In the genomic region with DNA sequence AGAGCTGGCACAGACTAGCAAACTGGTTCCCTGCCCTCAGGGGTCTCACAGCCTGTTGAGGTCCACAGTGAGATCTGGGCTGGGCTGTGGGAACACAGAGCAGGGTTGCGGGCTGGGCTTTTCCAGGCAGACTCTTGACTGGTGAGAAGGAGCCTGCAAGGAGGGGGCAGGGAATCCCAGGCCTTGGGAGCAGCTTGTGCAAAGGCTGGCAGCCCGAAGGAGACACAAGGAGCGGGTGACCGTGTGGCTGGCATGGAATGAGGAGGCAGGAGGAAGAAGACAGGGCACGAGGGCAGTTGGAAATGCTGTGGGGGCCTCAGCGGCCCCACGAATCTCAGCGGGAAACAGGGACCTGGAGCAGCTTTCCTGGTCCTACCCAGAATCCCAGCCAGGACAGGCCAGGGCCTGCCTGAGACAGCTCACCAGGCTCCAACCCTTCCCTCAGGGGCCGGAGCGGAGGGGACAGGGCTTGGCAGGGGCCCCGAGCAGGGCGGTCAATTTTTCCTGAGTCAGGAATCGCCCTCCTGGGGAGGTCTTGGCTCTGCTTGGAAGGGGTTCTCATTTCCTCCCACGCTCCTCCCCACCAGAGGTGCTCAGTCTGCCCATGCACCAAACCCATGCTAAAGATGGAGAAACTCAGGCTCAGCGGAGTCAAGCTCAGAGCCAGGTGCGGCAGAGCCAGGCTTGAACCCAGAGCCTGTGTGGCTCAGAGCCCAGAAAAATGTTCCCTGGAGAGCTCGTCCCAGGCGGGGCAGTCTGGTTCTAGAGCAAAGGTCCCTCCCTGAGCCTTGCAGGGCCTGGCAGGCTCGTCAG, we compare ENCODE assay signal across 1 cellular context.
TF ChIP-seq lines count a peak whose summit lies in the region.

No MANE protein-coding gene starts in this region.

TF ChIP-seq in GM23338, 12 proteins besides CTCF, POLR2A, EP300 and RAD21 (continued from another document):
- TF ChIP-seq, protein P1, sequence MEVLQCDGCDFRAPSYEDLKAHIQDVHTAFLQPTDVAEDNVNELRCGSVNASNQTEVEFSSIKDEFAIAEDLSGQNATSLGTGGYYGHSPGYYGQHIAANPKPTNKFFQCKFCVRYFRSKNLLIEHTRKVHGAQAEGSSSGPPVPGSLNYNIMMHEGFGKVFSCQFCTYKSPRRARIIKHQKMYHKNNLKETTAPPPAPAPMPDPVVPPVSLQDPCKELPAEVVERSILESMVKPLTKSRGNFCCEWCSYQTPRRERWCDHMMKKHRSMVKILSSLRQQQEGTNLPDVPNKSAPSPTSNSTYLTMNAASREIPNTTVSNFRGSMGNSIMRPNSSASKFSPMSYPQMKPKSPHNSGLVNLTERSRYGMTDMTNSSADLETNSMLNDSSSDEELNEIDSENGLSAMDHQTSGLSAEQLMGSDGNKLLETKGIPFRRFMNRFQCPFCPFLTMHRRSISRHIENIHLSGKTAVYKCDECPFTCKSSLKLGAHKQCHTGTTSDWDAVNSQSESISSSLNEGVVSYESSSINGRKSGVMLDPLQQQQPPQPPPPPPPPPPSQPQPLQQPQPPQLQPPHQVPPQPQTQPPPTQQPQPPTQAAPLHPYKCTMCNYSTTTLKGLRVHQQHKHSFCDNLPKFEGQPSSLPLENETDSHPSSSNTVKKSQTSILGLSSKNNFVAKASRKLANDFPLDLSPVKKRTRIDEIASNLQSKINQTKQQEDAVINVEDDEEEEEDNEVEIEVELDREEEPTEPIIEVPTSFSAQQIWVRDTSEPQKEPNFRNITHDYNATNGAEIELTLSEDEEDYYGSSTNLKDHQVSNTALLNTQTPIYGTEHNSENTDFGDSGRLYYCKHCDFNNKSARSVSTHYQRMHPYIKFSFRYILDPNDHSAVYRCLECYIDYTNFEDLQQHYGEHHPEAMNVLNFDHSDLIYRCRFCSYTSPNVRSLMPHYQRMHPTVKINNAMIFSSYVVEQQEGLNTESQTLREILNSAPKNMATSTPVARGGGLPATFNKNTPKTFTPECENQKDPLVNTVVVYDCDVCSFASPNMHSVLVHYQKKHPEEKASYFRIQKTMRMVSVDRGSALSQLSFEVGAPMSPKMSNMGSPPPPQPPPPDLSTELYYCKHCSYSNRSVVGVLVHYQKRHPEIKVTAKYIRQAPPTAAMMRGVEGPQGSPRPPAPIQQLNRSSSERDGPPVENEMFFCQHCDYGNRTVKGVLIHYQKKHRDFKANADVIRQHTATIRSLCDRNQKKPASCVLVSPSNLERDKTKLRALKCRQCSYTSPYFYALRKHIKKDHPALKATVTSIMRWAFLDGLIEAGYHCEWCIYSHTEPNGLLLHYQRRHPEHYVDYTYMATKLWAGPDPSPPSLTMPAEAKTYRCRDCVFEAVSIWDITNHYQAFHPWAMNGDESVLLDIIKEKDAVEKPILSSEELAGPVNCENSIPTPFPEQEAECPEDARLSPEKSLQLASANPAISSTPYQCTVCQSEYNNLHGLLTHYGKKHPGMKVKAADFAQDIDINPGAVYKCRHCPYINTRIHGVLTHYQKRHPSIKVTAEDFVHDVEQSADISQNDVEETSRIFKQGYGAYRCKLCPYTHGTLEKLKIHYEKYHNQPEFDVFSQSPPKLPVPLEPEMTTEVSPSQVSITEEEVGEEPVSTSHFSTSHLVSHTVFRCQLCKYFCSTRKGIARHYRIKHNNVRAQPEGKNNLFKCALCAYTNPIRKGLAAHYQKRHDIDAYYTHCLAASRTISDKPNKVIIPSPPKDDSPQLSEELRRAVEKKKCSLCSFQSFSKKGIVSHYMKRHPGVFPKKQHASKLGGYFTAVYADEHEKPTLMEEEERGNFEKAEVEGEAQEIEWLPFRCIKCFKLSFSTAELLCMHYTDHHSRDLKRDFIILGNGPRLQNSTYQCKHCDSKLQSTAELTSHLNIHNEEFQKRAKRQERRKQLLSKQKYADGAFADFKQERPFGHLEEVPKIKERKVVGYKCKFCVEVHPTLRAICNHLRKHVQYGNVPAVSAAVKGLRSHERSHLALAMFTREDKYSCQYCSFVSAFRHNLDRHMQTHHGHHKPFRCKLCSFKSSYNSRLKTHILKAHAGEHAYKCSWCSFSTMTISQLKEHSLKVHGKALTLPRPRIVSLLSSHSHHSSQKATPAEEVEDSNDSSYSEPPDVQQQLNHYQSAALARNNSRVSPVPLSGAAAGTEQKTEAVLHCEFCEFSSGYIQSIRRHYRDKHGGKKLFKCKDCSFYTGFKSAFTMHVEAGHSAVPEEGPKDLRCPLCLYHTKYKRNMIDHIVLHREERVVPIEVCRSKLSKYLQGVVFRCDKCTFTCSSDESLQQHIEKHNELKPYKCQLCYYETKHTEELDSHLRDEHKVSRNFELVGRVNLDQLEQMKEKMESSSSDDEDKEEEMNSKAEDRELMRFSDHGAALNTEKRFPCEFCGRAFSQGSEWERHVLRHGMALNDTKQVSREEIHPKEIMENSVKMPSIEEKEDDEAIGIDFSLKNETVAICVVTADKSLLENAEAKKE (CRISPR knock-in tag; IDR thresholded peaks at IDR 0.05) = no peak
- no peak for TF ChIP-seq EZH2 (IDR thresholded peaks at IDR 0.05; ENCODE audit: low read depth, unreplicated experiment)
- no peak for TF ChIP-seq NANOG (IDR thresholded peaks at IDR 0.05; ENCODE audit: borderline replicate concordance)
- TF ChIP-seq, protein P2, sequence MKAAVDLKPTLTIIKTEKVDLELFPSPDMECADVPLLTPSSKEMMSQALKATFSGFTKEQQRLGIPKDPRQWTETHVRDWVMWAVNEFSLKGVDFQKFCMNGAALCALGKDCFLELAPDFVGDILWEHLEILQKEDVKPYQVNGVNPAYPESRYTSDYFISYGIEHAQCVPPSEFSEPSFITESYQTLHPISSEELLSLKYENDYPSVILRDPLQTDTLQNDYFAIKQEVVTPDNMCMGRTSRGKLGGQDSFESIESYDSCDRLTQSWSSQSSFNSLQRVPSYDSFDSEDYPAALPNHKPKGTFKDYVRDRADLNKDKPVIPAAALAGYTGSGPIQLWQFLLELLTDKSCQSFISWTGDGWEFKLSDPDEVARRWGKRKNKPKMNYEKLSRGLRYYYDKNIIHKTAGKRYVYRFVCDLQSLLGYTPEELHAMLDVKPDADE (IDR thresholded peaks at IDR 0.05) = no peak
- no peak for TF ChIP-seq ZNF331 (CRISPR knock-in tag; IDR thresholded peaks at IDR 0.05; ENCODE audit: low read depth)
- TF ChIP-seq, protein P3, sequence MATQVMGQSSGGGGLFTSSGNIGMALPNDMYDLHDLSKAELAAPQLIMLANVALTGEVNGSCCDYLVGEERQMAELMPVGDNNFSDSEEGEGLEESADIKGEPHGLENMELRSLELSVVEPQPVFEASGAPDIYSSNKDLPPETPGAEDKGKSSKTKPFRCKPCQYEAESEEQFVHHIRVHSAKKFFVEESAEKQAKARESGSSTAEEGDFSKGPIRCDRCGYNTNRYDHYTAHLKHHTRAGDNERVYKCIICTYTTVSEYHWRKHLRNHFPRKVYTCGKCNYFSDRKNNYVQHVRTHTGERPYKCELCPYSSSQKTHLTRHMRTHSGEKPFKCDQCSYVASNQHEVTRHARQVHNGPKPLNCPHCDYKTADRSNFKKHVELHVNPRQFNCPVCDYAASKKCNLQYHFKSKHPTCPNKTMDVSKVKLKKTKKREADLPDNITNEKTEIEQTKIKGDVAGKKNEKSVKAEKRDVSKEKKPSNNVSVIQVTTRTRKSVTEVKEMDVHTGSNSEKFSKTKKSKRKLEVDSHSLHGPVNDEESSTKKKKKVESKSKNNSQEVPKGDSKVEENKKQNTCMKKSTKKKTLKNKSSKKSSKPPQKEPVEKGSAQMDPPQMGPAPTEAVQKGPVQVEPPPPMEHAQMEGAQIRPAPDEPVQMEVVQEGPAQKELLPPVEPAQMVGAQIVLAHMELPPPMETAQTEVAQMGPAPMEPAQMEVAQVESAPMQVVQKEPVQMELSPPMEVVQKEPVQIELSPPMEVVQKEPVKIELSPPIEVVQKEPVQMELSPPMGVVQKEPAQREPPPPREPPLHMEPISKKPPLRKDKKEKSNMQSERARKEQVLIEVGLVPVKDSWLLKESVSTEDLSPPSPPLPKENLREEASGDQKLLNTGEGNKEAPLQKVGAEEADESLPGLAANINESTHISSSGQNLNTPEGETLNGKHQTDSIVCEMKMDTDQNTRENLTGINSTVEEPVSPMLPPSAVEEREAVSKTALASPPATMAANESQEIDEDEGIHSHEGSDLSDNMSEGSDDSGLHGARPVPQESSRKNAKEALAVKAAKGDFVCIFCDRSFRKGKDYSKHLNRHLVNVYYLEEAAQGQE (IDR thresholded peaks at IDR 0.05; ENCODE audit: unreplicated experiment) = no peak
- TF ChIP-seq EZH2phosphoT487 (IDR thresholded peaks at IDR 0.05; ENCODE audit: unreplicated experiment) = no peak
- TF ChIP-seq CREB1 (CRISPR knock-in tag; IDR thresholded peaks at IDR 0.05; ENCODE audit: low read depth) = no peak
- TF ChIP-seq STAT1 (IDR thresholded peaks at IDR 0.05; ENCODE audit: unreplicated experiment) = no peak
- no peak for TF ChIP-seq POLR2AphosphoS5 (IDR thresholded peaks at IDR 0.05; ENCODE audit: low read depth)
